In the genomic region with DNA sequence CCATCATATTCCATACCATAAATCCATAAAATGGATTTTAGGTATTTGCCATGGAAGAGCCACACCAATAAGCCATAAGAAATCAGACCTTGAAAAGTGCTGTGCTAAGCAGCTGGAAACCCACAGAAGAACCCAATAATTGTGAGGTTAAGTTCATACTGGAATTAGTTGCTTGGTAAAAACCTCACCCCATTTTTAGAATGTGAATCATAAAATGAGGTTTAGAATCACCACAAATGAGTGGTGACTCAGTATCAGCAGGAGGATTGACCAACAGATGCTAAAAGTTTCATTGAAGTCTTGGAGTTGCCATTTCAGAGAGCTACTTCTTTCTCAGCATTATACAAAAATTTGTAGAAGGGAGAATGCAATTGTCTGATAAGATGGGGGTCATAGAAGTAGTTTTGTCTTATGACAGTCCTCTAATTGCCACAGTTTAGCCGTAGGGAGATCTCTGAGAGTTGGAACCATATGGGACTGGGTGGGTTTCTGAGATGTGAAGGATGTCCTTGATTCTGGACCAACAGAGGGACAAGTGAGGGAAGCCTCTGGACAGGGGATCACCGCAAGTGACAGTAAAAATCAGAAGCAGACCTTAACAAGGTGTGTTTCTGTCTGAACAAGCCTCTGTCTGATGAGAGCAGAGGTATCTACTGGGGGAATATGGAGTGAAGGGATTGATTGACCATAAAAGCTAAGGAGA, we compare ENCODE assay signal across 1 cellular context.
TF ChIP-seq lines count a peak whose summit lies in the region.

No MANE protein-coding gene starts in this region.

TF ChIP-seq in K562, 482 proteins besides CTCF, POLR2A, EP300 and RAD21 (continued from another document):
- TF ChIP-seq, protein P1, sequence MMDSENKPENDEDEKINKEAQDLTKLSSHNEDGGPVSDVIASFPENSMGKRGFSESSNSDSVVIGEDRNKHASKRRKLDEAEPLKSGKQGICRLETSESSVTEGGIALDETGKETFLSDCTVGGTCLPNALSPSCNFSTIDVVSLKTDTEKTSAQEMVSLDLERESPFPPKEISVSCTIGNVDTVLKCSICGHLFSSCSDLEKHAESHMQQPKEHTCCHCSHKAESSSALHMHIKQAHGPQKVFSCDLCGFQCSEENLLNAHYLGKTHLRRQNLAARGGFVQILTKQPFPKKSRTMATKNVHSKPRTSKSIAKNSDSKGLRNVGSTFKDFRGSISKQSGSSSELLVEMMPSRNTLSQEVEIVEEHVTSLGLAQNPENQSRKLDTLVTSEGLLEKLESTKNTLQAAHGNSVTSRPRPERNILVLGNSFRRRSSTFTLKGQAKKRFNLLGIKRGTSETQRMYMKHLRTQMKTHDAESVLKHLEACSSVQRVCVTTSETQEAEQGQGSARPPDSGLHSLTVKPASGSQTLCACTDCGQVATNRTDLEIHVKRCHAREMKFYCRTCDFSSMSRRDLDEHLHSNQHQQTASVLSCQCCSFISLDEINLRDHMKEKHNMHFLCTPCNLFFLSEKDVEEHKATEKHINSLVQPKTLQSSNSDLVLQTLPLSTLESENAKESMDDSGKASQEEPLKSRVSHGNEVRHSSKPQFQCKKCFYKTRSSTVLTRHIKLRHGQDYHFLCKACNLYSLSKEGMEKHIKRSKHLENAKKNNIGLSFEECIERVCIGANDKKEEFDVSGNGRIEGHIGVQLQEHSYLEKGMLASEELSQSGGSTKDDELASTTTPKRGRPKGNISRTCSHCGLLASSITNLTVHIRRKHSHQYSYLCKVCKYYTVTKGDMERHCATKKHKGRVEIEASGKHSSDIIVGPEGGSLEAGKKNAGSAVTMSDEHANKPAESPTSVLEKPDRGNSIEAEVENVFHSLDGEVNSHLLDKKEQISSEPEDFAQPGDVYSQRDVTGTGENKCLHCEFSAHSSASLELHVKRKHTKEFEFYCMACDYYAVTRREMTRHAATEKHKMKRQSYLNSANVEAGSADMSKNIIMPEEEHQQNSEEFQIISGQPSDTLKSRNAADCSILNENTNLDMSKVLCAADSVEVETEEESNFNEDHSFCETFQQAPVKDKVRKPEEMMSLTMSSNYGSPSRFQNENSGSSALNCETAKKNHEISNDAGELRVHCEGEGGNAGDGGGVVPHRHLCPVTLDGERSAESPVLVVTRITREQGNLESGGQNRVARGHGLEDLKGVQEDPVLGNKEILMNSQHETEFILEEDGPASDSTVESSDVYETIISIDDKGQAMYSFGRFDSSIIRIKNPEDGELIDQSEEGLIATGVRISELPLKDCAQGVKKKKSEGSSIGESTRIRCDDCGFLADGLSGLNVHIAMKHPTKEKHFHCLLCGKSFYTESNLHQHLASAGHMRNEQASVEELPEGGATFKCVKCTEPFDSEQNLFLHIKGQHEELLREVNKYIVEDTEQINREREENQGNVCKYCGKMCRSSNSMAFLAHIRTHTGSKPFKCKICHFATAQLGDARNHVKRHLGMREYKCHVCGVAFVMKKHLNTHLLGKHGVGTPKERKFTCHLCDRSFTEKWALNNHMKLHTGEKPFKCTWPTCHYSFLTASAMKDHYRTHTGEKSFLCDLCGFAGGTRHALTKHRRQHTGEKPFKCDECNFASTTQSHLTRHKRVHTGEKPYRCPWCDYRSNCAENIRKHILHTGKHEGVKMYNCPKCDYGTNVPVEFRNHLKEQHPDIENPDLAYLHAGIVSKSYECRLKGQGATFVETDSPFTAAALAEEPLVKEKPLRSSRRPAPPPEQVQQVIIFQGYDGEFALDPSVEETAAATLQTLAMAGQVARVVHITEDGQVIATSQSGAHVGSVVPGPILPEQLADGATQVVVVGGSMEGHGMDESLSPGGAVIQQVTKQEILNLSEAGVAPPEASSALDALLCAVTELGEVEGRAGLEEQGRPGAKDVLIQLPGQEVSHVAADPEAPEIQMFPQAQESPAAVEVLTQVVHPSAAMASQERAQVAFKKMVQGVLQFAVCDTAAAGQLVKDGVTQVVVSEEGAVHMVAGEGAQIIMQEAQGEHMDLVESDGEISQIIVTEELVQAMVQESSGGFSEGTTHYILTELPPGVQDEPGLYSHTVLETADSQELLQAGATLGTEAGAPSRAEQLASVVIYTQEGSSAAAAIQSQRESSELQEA (IDR thresholded peaks at IDR 0.05; ENCODE audit: low read depth), result no peak
- TF ChIP-seq, protein P2, sequence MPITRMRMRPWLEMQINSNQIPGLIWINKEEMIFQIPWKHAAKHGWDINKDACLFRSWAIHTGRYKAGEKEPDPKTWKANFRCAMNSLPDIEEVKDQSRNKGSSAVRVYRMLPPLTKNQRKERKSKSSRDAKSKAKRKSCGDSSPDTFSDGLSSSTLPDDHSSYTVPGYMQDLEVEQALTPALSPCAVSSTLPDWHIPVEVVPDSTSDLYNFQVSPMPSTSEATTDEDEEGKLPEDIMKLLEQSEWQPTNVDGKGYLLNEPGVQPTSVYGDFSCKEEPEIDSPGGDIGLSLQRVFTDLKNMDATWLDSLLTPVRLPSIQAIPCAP (CRISPR knock-in tag; IDR thresholded peaks at IDR 0.05; ENCODE audit: borderline replicate concordance), result no peak
- TF ChIP-seq DIDO1 (tag; IDR thresholded peaks at IDR 0.05; ENCODE audit: low read depth) (no peak), KAT8 (IDR thresholded peaks at IDR 0.05; ENCODE audit: low read depth) (no peak), RBM39 (optimal IDR thresholded peaks at IDR 0.05; ENCODE audit: low read depth, low read length) (no peak), ZNF24 (IDR thresholded peaks at IDR 0.05) (no peak), MAZ (CRISPR knock-in tag; conservative IDR thresholded peaks at IDR 0.05 in 1 of 2, IDR thresholded peaks at IDR 0.05 in 1 of 2) (0 out of 4 replicates have a peak, but pooled peaks of 1 of the 2 experiments have one; percentile 12), STAT5A (IDR thresholded peaks at IDR 0.05; ENCODE audit: borderline replicate concordance, low read length) (no peak), ZC3H11A (IDR thresholded peaks at IDR 0.05; ENCODE audit: low read depth, low read length) (no peak)
- TF ChIP-seq, protein P3, sequence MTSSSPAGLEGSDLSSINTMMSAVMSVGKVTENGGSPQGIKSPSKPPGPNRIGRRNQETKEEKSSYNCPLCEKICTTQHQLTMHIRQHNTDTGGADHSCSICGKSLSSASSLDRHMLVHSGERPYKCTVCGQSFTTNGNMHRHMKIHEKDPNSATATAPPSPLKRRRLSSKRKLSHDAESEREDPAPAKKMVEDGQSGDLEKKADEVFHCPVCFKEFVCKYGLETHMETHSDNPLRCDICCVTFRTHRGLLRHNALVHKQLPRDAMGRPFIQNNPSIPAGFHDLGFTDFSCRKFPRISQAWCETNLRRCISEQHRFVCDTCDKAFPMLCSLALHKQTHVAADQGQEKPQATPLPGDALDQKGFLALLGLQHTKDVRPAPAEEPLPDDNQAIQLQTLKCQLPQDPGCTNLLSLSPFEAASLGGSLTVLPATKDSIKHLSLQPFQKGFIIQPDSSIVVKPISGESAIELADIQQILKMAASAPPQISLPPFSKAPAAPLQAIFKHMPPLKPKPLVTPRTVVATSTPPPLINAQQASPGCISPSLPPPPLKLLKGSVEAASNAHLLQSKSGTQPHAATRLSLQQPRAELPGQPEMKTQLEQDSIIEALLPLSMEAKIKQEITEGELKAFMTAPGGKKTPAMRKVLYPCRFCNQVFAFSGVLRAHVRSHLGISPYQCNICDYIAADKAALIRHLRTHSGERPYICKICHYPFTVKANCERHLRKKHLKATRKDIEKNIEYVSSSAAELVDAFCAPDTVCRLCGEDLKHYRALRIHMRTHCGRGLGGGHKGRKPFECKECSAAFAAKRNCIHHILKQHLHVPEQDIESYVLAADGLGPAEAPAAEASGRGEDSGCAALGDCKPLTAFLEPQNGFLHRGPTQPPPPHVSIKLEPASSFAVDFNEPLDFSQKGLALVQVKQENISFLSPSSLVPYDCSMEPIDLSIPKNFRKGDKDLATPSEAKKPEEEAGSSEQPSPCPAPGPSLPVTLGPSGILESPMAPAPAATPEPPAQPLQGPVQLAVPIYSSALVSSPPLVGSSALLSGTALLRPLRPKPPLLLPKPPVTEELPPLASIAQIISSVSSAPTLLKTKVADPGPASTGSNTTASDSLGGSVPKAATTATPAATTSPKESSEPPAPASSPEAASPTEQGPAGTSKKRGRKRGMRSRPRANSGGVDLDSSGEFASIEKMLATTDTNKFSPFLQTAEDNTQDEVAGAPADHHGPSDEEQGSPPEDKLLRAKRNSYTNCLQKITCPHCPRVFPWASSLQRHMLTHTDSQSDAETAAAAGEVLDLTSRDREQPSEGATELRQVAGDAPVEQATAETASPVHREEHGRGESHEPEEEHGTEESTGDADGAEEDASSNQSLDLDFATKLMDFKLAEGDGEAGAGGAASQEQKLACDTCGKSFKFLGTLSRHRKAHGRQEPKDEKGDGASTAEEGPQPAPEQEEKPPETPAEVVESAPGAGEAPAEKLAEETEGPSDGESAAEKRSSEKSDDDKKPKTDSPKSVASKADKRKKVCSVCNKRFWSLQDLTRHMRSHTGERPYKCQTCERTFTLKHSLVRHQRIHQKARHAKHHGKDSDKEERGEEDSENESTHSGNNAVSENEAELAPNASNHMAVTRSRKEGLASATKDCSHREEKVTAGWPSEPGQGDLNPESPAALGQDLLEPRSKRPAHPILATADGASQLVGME (CRISPR knock-in tag; IDR thresholded peaks at IDR 0.05), result no peak
- TF ChIP-seq, protein P4, sequence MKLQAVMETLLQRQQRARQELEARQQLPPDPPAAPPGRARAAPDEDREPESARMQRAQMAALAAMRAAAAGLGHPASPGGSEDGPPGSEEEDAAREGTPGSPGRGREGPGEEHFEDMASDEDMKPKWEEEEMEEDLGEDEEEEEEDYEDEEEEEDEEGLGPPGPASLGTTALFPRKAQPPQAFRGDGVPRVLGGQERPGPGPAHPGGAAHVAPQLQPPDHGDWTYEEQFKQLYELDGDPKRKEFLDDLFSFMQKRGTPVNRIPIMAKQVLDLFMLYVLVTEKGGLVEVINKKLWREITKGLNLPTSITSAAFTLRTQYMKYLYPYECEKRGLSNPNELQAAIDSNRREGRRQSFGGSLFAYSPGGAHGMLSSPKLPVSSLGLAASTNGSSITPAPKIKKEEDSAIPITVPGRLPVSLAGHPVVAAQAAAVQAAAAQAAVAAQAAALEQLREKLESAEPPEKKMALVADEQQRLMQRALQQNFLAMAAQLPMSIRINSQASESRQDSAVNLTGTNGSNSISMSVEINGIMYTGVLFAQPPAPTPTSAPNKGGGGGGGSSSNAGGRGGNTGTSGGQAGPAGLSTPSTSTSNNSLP (IDR thresholded peaks at IDR 0.05; ENCODE audit: borderline replicate concordance, low read depth, low read length), result no peak
- TF ChIP-seq, protein P5, sequence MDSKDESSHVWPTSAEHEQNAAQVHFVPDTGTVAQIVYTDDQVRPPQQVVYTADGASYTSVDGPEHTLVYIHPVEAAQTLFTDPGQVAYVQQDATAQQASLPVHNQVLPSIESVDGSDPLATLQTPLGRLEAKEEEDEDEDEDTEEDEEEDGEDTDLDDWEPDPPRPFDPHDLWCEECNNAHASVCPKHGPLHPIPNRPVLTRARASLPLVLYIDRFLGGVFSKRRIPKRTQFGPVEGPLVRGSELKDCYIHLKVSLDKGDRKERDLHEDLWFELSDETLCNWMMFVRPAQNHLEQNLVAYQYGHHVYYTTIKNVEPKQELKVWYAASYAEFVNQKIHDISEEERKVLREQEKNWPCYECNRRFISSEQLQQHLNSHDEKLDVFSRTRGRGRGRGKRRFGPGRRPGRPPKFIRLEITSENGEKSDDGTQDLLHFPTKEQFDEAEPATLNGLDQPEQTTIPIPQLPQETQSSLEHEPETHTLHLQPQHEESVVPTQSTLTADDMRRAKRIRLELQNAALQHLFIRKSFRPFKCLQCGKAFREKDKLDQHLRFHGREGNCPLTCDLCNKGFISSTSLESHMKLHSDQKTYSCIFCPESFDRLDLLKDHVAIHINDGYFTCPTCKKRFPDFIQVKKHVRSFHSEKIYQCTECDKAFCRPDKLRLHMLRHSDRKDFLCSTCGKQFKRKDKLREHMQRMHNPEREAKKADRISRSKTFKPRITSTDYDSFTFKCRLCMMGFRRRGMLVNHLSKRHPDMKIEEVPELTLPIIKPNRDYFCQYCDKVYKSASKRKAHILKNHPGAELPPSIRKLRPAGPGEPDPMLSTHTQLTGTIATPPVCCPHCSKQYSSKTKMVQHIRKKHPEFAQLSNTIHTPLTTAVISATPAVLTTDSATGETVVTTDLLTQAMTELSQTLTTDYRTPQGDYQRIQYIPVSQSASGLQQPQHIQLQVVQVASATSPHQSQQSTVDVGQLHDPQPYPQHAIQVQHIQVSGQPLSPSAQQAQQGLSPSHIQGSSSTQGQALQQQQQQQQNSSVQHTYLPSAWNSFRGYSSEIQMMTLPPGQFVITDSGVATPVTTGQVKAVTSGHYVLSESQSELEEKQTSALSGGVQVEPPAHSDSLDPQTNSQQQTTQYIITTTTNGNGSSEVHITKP (IDR thresholded peaks at IDR 0.05; ENCODE audit: partially characterized antibody), result peak; percentile 3
- TF ChIP-seq, protein P6, sequence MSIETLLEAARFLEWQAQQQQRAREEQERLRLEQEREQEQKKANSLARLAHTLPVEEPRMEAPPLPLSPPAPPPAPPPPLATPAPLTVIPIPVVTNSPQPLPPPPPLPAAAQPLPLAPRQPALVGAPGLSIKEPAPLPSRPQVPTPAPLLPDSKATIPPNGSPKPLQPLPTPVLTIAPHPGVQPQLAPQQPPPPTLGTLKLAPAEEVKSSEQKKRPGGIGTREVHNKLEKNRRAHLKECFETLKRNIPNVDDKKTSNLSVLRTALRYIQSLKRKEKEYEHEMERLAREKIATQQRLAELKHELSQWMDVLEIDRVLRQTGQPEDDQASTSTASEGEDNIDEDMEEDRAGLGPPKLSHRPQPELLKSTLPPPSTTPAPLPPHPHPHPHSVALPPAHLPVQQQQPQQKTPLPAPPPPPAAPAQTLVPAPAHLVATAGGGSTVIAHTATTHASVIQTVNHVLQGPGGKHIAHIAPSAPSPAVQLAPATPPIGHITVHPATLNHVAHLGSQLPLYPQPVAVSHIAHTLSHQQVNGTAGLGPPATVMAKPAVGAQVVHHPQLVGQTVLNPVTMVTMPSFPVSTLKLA (conservative IDR thresholded peaks at IDR 0.05), result no peak
